15 cellular contexts compared by ENCODE assay signal in the genomic region with DNA sequence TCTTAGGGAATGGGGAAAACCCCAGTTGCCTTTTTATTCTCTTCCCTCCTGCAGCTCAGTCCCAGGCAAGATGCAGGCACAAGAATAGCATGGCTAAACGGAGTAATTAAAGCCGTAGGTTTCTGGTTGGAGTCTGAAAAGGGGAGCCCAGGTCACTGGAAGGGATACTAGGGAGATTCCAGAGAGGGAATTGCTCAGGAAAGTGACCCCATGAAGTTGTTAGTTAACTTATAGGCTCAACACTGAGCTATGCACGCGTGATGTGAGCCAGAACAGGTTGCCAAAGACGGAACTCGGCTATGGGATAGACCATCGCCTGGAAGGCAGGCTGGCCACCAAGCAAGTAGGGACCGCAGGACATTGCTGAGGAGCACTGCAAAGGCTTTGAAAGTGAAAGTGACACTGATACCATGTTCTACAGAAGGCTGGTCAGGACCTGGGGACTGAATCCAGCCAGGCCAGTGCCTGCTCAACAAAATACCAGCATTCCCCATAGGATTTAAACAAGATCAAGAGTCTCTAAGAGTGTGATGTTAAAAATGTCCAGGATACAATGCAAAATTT. TPM values are rescaled to one million over a fixed set of nuclear protein-coding genes. Genes with fewer than 3 reads are reported as not detected.
DNase-seq lines count a peak whose midpoint lies in the region; ATAC-seq and TF ChIP-seq lines count a peak whose summit lies in the region.
"Had no signal": no experiment of that assay in that cellular context is flagged by ENCODE, and none has a peak within 500 bp of the region (broad histone marks: within the 10 kb centered on the region; RNA-seq: fewer than 3 reads in every experiment).

No MANE protein-coding gene starts in this region.

- intact Hi-C loops in upper lobe of right lung (cut with DNase I), result no loop called here

- H3K4me1 ChIP-seq in duodenal mucosa (ENCODE audit: control insufficient read depth in 1 of 2, insufficient read depth in 2 of 2, low read length in 2 of 2), result peaks cover 40 to 63% of the 10 kb centered on the region in 2 donors
- peaks cover 63% of the 10 kb centered on the region for H3K4me1 ChIP-seq in mucosa of stomach (ENCODE audit: control insufficient read depth, insufficient read depth, low read length)
- H3K4me1 ChIP-seq in upper lobe of right lung, result peaks cover 22% of the 10 kb centered on the region

- TF ChIP-seq CTCF in upper lobe of right lung (IDR thresholded peaks at IDR 0.05) (no peak), WTC11 (IDR thresholded peaks at IDR 0.05) (no peak)

- peaks cover 35% of the 10 kb centered on the region for H3K4me1 Mint-ChIP-seq in WTC11

- H3K9ac ChIP-seq in duodenal mucosa (ENCODE audit: low read depth in 1 of 2, low read length in 2 of 2) (peak overlapping the region; percentile 1 to 12), mucosa of stomach (ENCODE audit: low read length) (peak overlapping the region; percentile 40)

- DNase-seq in NCI-H2029 (lab: John Stamatoyannopoulos, UW) (peak; percentile 21), NCI-H2029 treated with DMSO at 0.1 percent for 48 hours (lab: John Stamatoyannopoulos, UW) (no peak), upper lobe of right lung (no peak), WTC11 (ENCODE audit: low spot score) (no peak), GDM1 (lab: John Stamatoyannopoulos, UW) (no peak)
- DNase-seq: 8988T; activated CD4-positive, alpha-beta T cell treated with anti-CD3 and anti-CD28 coated beads, Interleukin-2, amount 50 U/mL, for 48 hours; CD8-positive, alpha-beta memory T cell; effector CD8-positive, alpha-beta T cell; foreskin melanocyte; retina had no signal

- H3K9me3 ChIP-seq in duodenal mucosa (ENCODE audit: control insufficient read depth in 1 of 2, low read length in 2 of 2), result no peaks in the 10 kb centered on the region
- H3K9me3 ChIP-seq in mucosa of stomach (ENCODE audit: control insufficient read depth, low read length), result no peaks in the 10 kb centered on the region
- no peaks in the 10 kb centered on the region for H3K9me3 ChIP-seq in upper lobe of right lung

- no peaks in the 10 kb centered on the region for H3K27me3 ChIP-seq in duodenal mucosa (ENCODE audit: control insufficient read depth in 1 of 2, insufficient read depth in 2 of 2, low read length in 2 of 2)
- H3K27me3 ChIP-seq in mucosa of stomach (ENCODE audit: control insufficient read depth, insufficient read depth, low read length), result no peaks in the 10 kb centered on the region
- no peaks in the 10 kb centered on the region for H3K27me3 ChIP-seq in upper lobe of right lung

- CTCF ChIA-PET in WTC11 (lab: Charles Lee), result interaction anchor here (1.0 to 2.5 kb wide), 4 partner anchors 22 to 235 kb away, joined by 3 to 12 read pairs (median 4); no protein-coding TSS in a partner anchor

- H3K27me3 Mint-ChIP-seq in WTC11 (ENCODE audit: low read depth), result no peaks in the 10 kb centered on the region
- H3K27me3 Mint-ChIP-seq: CD8-positive, alpha-beta memory T cell; stimulated activated naive CD8-positive, alpha-beta T cell treated with anti-CD3 and anti-CD28 coated beads, Interleukin-15, Interleukin-2, amounts not matched to agents 100 ng/mL and 50 ng/mL, for 24 hours had no signal

- H3K27ac ChIP-seq in duodenal mucosa (ENCODE audit: low read depth, low read length) (peak overlapping the region; percentile 34), upper lobe of right lung (no peak overlapping the region)

- ATAC-seq in upper lobe of right lung (peak; percentile 66), WTC11 (no peak), GM21381 (IDR thresholded peaks at IDR 0.05; ENCODE audit: unreplicated experiment) (no peak)

- H3K36me3 ChIP-seq in duodenal mucosa (ENCODE audit: control insufficient read depth in 1 of 2, insufficient read depth in 2 of 2, low read length in 2 of 2), result no peaks in the 10 kb centered on the region
- peaks cover 4% of the 10 kb centered on the region for H3K36me3 ChIP-seq in mucosa of stomach (ENCODE audit: control insufficient read depth, insufficient read depth, low read length)
- H3K36me3 ChIP-seq in upper lobe of right lung, result no peaks in the 10 kb centered on the region

- H3K4me3 ChIP-seq in duodenal mucosa (ENCODE audit: low read depth in 1 of 2, low read length in 2 of 2) (peak overlapping the region; percentile 10 to 43), mucosa of stomach (ENCODE audit: low read length) (peak overlapping the region; percentile 10), upper lobe of right lung (no peak overlapping the region)

- H3K36me3 Mint-ChIP-seq in WTC11, result no peaks in the 10 kb centered on the region

- no peak overlapping the region for H3K4me3 Mint-ChIP-seq in WTC11
- H3K4me3 Mint-ChIP-seq: CD8-positive, alpha-beta memory T cell; stimulated activated naive CD8-positive, alpha-beta T cell treated with anti-CD3 and anti-CD28 coated beads, Interleukin-15, Interleukin-2, amounts not matched to agents 100 ng/mL and 50 ng/mL, for 24 hours had no signal

- H3K27ac Mint-ChIP-seq in WTC11, result no peak overlapping the region
- H3K27ac Mint-ChIP-seq: stimulated activated naive CD8-positive, alpha-beta T cell treated with anti-CD3 and anti-CD28 coated beads, Interleukin-15, Interleukin-2, amounts not matched to agents 100 ng/mL and 50 ng/mL, for 24 hours had no signal

- POLR2A ChIA-PET in WTC11 (lab: Charles Lee), result no interaction called here

- H3K9me3 Mint-ChIP-seq in WTC11, result no peaks in the 10 kb centered on the region
- H3K9me3 Mint-ChIP-seq: CD8-positive, alpha-beta memory T cell; stimulated activated naive CD8-positive, alpha-beta T cell treated with anti-CD3 and anti-CD28 coated beads, Interleukin-15, Interleukin-2, amounts not matched to agents 100 ng/mL and 50 ng/mL, for 24 hours had no signal

TF ChIP-seq in WTC11, 78 proteins besides CTCF, POLR2A, EP300 and RAD21:
- TF ChIP-seq, protein P1, sequence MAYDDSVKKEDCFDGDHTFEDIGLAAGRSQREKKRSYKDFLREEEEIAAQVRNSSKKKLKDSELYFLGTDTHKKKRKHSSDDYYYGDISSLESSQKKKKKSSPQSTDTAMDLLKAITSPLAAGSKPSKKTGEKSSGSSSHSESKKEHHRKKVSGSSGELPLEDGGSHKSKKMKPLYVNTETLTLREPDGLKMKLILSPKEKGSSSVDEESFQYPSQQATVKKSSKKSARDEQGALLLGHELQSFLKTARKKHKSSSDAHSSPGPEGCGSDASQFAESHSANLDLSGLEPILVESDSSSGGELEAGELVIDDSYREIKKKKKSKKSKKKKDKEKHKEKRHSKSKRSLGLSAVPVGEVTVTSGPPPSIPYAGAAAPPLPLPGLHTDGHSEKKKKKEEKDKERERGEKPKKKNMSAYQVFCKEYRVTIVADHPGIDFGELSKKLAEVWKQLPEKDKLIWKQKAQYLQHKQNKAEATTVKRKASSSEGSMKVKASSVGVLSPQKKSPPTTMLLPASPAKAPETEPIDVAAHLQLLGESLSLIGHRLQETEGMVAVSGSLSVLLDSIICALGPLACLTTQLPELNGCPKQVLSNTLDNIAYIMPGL (CRISPR knock-in tag; IDR thresholded peaks at IDR 0.05), result no peak
- TF ChIP-seq, protein P2, sequence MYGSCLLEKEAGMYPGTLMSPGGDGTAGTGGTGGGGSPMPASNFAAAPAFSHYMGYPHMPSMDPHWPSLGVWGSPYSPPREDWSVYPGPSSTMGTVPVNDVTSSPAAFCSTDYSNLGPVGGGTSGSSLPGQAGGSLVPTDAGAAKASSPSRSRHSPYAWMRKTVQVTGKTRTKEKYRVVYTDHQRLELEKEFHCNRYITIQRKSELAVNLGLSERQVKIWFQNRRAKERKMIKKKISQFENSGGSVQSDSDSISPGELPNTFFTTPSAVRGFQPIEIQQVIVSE (CRISPR knock-in tag; IDR thresholded peaks at IDR 0.05; ENCODE audit: borderline replicate concordance), result no peak
- TF ChIP-seq SMAD3 (CRISPR knock-in tag; IDR thresholded peaks at IDR 0.05; ENCODE audit: borderline replicate concordance) (no peak), ELF4 (CRISPR knock-in tag; IDR thresholded peaks at IDR 0.05; ENCODE audit: low read depth) (no peak), MYBL2 (CRISPR knock-in tag; IDR thresholded peaks at IDR 0.05) (no peak), ZNF317 (CRISPR knock-in tag; IDR thresholded peaks at IDR 0.05; ENCODE audit: borderline replicate concordance, low read depth) (no peak), GABPB1 (CRISPR knock-in tag; IDR thresholded peaks at IDR 0.05) (no peak)
- TF ChIP-seq, protein P3, sequence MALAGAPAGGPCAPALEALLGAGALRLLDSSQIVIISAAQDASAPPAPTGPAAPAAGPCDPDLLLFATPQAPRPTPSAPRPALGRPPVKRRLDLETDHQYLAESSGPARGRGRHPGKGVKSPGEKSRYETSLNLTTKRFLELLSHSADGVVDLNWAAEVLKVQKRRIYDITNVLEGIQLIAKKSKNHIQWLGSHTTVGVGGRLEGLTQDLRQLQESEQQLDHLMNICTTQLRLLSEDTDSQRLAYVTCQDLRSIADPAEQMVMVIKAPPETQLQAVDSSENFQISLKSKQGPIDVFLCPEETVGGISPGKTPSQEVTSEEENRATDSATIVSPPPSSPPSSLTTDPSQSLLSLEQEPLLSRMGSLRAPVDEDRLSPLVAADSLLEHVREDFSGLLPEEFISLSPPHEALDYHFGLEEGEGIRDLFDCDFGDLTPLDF (CRISPR knock-in tag; IDR thresholded peaks at IDR 0.05), result no peak

RNA-seq across cellular contexts. Expression of a gene that starts 7.3 kb away (rescaled TPM):
- total RNA-seq in upper lobe of right lung (48.6 TPM), WTC11 (2021) (28.2 to 37.8 TPM (median 33.6 TPM) in 3 replicates)

RNA-seq across cellular contexts. Expression of a gene that starts 47.7 kb away (rescaled TPM):
- 264 TPM for total RNA-seq in upper lobe of right lung
- total RNA-seq in WTC11 (2021), result 347 to 354 TPM (median 353 TPM) in 3 replicates

RNA-seq across cellular contexts. Expression of a gene that starts 47.9 kb away (rescaled TPM):
- total RNA-seq in upper lobe of right lung (444 TPM), WTC11 (2021) (330 to 368 TPM (median 346 TPM) in 3 replicates)
